ENCODE assay signal across 25 cellular contexts in the genomic region with DNA sequence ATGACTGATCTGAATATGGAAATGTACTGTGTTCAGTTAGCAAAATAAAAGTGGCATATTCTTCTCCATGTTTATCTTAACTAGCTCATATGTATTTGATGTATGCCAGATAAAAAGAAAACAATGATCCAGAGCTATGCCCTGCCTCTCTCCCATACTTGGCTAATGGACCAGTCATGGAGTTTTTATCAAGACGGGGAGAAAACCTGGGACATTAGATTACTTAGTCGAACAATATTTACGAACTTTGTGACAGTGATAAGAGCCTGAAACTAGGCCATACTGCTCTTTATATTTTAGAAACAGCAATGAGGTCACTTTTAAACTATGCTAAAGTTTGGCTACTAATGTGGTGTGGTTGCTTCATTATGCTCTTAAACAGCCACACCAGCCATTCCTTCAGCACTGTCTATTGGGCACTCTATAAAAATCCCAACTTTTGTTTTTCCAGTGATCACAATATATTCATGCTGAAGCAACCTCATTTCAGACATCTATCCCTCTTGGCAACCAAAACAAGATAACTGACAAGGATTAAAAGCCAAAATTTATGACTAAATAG.
"Had no signal": no experiment of that assay in that cellular context is flagged by ENCODE, and none has a peak within 500 bp of the region (broad histone marks: within the 10 kb centered on the region; RNA-seq: fewer than 3 reads in every experiment).

No MANE protein-coding gene starts in this region.

- H3K9ac ChIP-seq: neural progenitor cell, parathyroid adenoma had no signal

- H3K4me1 ChIP-seq: gastrocnemius medialis, neural progenitor cell, parathyroid adenoma, thyroid gland had no signal

- FAIRE-seq: endometrium, keratinocyte had no signal

- H3K36me3 Mint-ChIP-seq: memory B cell; mesothelial cell of epicardium; naive B cell; neural progenitor cell; stimulated activated effector memory CD8-positive, alpha-beta T cell treated with anti-CD3 and anti-CD28 coated beads, Interleukin-12 subunit alpha, Interleukin-12 subunit beta, amount 100 ng/mL, for 72 hours; type B pancreatic cell had no signal

- H3K9me3 ChIP-seq: esophagus squamous epithelium, gastrocnemius medialis, mucosa of descending colon, stomach, thyroid gland had no signal

- H3K4me2 ChIP-seq: neural progenitor cell had no signal

- H3K79me2 ChIP-seq: parathyroid adenoma had no signal

- H3K27ac ChIP-seq: esophagus squamous epithelium, gastrocnemius medialis, neural progenitor cell, parathyroid adenoma, stomach, thyroid gland had no signal

- H3K4me3 Mint-ChIP-seq: effector memory CD8-positive, alpha-beta T cell; memory B cell; mesothelial cell of epicardium; naive B cell; nephron; neural progenitor cell; stimulated activated effector memory CD8-positive, alpha-beta T cell treated with anti-CD3 and anti-CD28 coated beads, Interleukin-12 subunit alpha, Interleukin-12 subunit beta, amount 100 ng/mL, for 72 hours; type B pancreatic cell had no signal

- H3K4me1 Mint-ChIP-seq: memory B cell; mesothelial cell of epicardium; naive B cell; nephron; neural progenitor cell; stimulated activated effector memory CD8-positive, alpha-beta T cell treated with anti-CD3 and anti-CD28 coated beads, Interleukin-12 subunit alpha, Interleukin-12 subunit beta, amount 100 ng/mL, for 72 hours had no signal

- H2AFZ ChIP-seq: neural progenitor cell, parathyroid adenoma had no signal

- H3K4me3 ChIP-seq: esophagus squamous epithelium, gastrocnemius medialis, lung, mucosa of descending colon, neural progenitor cell, stomach, thyroid gland had no signal

- DNase-seq: cortex of kidney; effector memory CD8-positive, alpha-beta T cell; erythroblast; esophagus squamous epithelium; gastrocnemius medialis; head of caudate nucleus; mucosa of descending colon; naive B cell; stimulated activated CD4-positive, alpha-beta T cell treated with anti-CD3 and anti-CD28 coated beads, Interleukin-2, amount 100 ng/mL, for 24 hours; stimulated activated CD4-positive, alpha-beta T cell treated with anti-CD3 and anti-CD28 coated beads, Interleukin-4, amount 100 ng/mL, for 24 hours; stimulated activated naive CD4-positive, alpha-beta T cell treated with Interleukin-2 at 50 U/mL for 16 hours; stomach; thyroid gland had no signal

- H3K9me3 Mint-ChIP-seq: memory B cell; mesothelial cell of epicardium; naive B cell; nephron; neural progenitor cell; stimulated activated effector memory CD8-positive, alpha-beta T cell treated with anti-CD3 and anti-CD28 coated beads, Interleukin-12 subunit alpha, Interleukin-12 subunit beta, amount 100 ng/mL, for 72 hours; type B pancreatic cell had no signal

- H3K36me3 ChIP-seq: esophagus squamous epithelium, gastrocnemius medialis, neural progenitor cell, stomach, thyroid gland had no signal

- ATAC-seq: effector memory CD8-positive, alpha-beta T cell; gastrocnemius medialis; mucosa of descending colon; sciatic nerve; stimulated activated effector memory CD8-positive, alpha-beta T cell treated with anti-CD3 and anti-CD28 coated beads, Interleukin-12 subunit alpha, Interleukin-12 subunit beta, amount 100 ng/mL, for 72 hours had no signal

- H3K27me3 Mint-ChIP-seq: memory B cell, progenitor cell of endocrine pancreas, type B pancreatic cell had no signal

- H3K27me3 ChIP-seq: esophagus squamous epithelium, gastrocnemius medialis, neural progenitor cell, stomach, thyroid gland had no signal

- H3K27ac Mint-ChIP-seq: effector memory CD8-positive, alpha-beta T cell; memory B cell; mesothelial cell of epicardium; naive B cell; nephron; neural progenitor cell; progenitor cell of endocrine pancreas; stimulated activated effector memory CD8-positive, alpha-beta T cell treated with anti-CD3 and anti-CD28 coated beads, Interleukin-12 subunit alpha, Interleukin-12 subunit beta, amount 100 ng/mL, for 72 hours; type B pancreatic cell had no signal
